23 cellular contexts compared by ENCODE assay signal in genomic region chr7:157775560-157776332, GRCh38.
"Had no signal": no experiment of that assay in that cellular context is flagged by ENCODE, and none has a peak within 500 bp of the region (broad histone marks: within the 10 kb centered on the region; RNA-seq: fewer than 3 reads in every experiment).

No MANE protein-coding gene starts in this region.

- H3K27me3 Mint-ChIP-seq: activated B cell treated with CpG ODN at 0.5 μM for 24 hours had no signal

- H3K4me3 ChIP-seq: ascending aorta, heart right ventricle, neural progenitor cell, stomach, suprapubic skin, tibial nerve had no signal

- H3K4me3 Mint-ChIP-seq: activated B cell treated with CpG ODN at 0.5 μM for 24 hours; activated CD4-positive, alpha-beta T cell treated with anti-CD3 and anti-CD28 coated beads for 36 hours; neural progenitor cell; T-helper 1 cell treated with Interleukin-12 subunit alpha and Interleukin-12 subunit beta and Interleukin-4 antibody, amounts not matched to agents 30 μg/mL and 1 μg/mL, for 36 hours had no signal

- H3K27ac ChIP-seq: ascending aorta, brain microvascular endothelial cell, heart right ventricle, neural progenitor cell, stomach, suprapubic skin, tibial nerve had no signal

- H3K27me3 ChIP-seq: ascending aorta, brain microvascular endothelial cell, tibial nerve had no signal

- H3K27ac Mint-ChIP-seq: activated B cell treated with CpG ODN at 0.5 μM for 24 hours; activated CD4-positive, alpha-beta T cell treated with anti-CD3 and anti-CD28 coated beads for 36 hours; neural progenitor cell; T-helper 1 cell treated with Interleukin-12 subunit alpha and Interleukin-12 subunit beta and Interleukin-4 antibody, amounts not matched to agents 30 μg/mL and 1 μg/mL, for 36 hours had no signal

- H3K4me1 ChIP-seq: ascending aorta, heart right ventricle, neural progenitor cell, stomach, suprapubic skin, tibial nerve had no signal

- H3K36me3 ChIP-seq: ascending aorta, brain microvascular endothelial cell, heart right ventricle, neural progenitor cell, stomach, suprapubic skin, tibial nerve had no signal

- ATAC-seq: activated CD4-positive, alpha-beta T cell treated with anti-CD3 and anti-CD28 coated beads for 36 hours; heart right ventricle; left cardiac atrium had no signal

- DNase-seq: activated B cell treated with CpG ODN at 0.5 μM for 24 hours; activated CD4-positive, alpha-beta T cell treated with anti-CD3 and anti-CD28 coated beads for 36 hours; activated CD4-positive, alpha-beta T cell treated with anti-CD3 and anti-CD28 coated beads, Interleukin-2, amount 50 U/mL, for 48 hours; activated gamma-delta T cell; activated naive CD4-positive, alpha-beta T cell treated with anti-CD3 and anti-CD28 coated beads, Interleukin-2, amount 50 U/mL, for 16 hours; brain microvascular endothelial cell; caudate nucleus; dermis blood vessel endothelial cell; effector CD8-positive, alpha-beta T cell; erythroblast; foreskin fibroblast; heart right ventricle; islet precursor cell; left cardiac atrium; mesenchymal stem cell; stimulated activated CD4-positive, alpha-beta T cell treated with anti-CD3 and anti-CD28 coated beads, Interleukin-4, amount 100 ng/mL, for 1 hour; stomach; T1000 had no signal

- H3K4me1 Mint-ChIP-seq: activated B cell treated with CpG ODN at 0.5 μM for 24 hours; activated CD4-positive, alpha-beta T cell treated with anti-CD3 and anti-CD28 coated beads for 36 hours had no signal
